Comparison of ENCODE assay signal across 9 cellular contexts in the genomic region with DNA sequence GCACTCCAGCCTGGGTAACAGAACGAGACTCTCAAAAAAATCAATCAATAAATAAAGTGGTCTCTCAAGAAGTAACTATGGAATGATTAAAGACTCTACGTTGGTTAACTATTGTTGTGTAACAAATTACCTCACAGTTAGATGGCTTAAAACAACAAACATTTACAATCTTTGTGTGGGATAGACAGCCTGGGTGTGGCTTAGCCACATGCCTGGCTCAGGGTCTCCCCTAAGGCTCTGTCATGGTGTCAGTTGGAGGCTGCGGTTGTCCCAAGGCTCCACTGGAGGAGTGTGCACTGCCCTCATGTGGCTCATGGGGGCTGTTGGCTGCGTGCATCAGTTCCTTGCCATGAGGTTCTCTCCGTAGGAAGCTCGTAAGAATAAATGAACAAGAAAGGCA.
DNase-seq lines count a peak whose midpoint lies in the region; ATAC-seq and TF ChIP-seq lines count a peak whose summit lies in the region.
"Had no signal": no experiment of that assay in that cellular context is flagged by ENCODE, and none has a peak within 500 bp of the region (broad histone marks: within the 10 kb centered on the region; RNA-seq: fewer than 3 reads in every experiment).

No MANE protein-coding gene starts in this region.

- H3K27me3 ChIP-seq in A673 (replicated peaks; ENCODE audit: insufficient read depth, low read depth, low read length, poor library complexity): no peaks in the 10 kb centered on the region
- H3K27me3 ChIP-seq: gastrocnemius medialis had no signal

- no peaks in the 10 kb centered on the region for H3K36me3 ChIP-seq in A673 (ENCODE audit: insufficient read depth, low read length, poor library complexity, severe bottlenecking)
- H3K36me3 ChIP-seq: gastrocnemius medialis had no signal

- DNase-seq in A673 (ENCODE audit: low spot score) (peak; percentile 64), H4 (ENCODE audit: low spot score) (peak; percentile 61), SK-MEL-5 (ENCODE audit: low read depth, low spot score) (peak; percentile 77), iPS DF 19.7 (ENCODE audit: low read depth, low spot score) (peak; percentile 33), activated gamma-delta T cell (lab: John Stamatoyannopoulos, UW) (no peak), KG1 (lab: John Stamatoyannopoulos, UW) (no peak)
- DNase-seq in effector CD8-positive, alpha-beta T cell (lab: John Stamatoyannopoulos, UW): no peak
- DNase-seq: gastrocnemius medialis had no signal

- no peaks in the 10 kb centered on the region for H3K9me3 ChIP-seq in A673 (ENCODE audit: low read depth, low read length, poor library complexity, severe bottlenecking)
- H3K9me3 ChIP-seq: gastrocnemius medialis had no signal

- peak; percentile 59 for TF ChIP-seq CTCF in A673 (conservative IDR thresholded peaks at IDR 0.05; ENCODE audit: low read depth, low read length)

- BruUV-seq in A673 (replicated peaks; lab: Mats Ljungman, UMichigan): no TSS peak

- POLR2A ChIA-PET in A673 (lab: Charles Lee; ENCODE audit: low non-redundant PET): no interaction called here

- intact Hi-C loops in A673 (cut with micrococcal nuclease; ENCODE audit: unreplicated experiment): loop anchor here (10.0 kb wide), 1 partner anchor 176 kb away; no protein-coding TSS in a partner anchor

- no peaks in the 10 kb centered on the region for H3K4me1 ChIP-seq in A673 (ENCODE audit: insufficient read depth, low read length, poor library complexity, severe bottlenecking)
- H3K4me1 ChIP-seq: gastrocnemius medialis had no signal

- no peak overlapping the region for H3K27ac ChIP-seq in A673 (ENCODE audit: low read depth, low read length, poor library complexity, severe bottlenecking)
- H3K27ac ChIP-seq: gastrocnemius medialis had no signal

- H3K4me3 ChIP-seq in A673 (ENCODE audit: low read depth, low read length, poor library complexity, severe bottlenecking): no peak overlapping the region
- H3K4me3 ChIP-seq: gastrocnemius medialis had no signal

- no peak for ATAC-seq in GM18867 (IDR thresholded peaks at IDR 0.05; ENCODE audit: unreplicated experiment)
- ATAC-seq: gastrocnemius medialis had no signal

- CTCF ChIA-PET in A673 (lab: Charles Lee): interaction anchor here (0.7 to 1.0 kb wide), 2 partner anchors 175 to 636 kb away, joined by 3 to 4 read pairs; no protein-coding TSS in a partner anchor

- in situ Hi-C loops in SK-MEL-5 (cut with HindIII; ENCODE audit: low pct_unique_long_range_greater_than_20kb, low sequenced_read_pairs): no loop called here

Comparison
In these comparisons a context has a peak if more than half of its experiments do, and no peak if none do; other contexts are left out.
1. DNase-seq: peak in A673 (single experiment), H4 (single experiment), SK-MEL-5 (single experiment) and iPS DF 19.7 (single experiment); none in effector CD8-positive, alpha-beta T cell (single experiment), activated gamma-delta T cell (single experiment) and KG1 (single experiment).